In the genomic region with DNA sequence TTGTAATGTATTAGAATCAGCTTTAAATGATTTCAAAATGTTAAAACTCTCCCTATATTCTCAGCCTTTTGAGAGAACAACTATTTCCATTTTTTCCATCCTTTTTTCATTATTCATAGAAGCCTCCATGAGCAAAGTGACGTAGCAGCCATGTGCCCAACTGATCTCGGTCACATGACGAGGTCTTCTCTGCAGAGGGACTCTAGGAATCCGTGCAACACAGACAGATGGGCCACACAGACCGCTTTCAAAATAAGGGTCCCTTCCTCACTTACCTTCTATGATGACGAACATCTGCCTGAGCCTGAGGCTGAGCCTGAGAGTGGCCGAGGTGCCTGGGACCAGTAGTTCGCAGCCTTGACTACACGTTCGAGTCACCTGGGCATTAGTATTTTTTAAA, we compare ENCODE assay signal across 28 cellular contexts.
"Had no signal": no experiment of that assay in that cellular context is flagged by ENCODE, and none has a peak within 500 bp of the region (broad histone marks: within the 10 kb centered on the region; RNA-seq: fewer than 3 reads in every experiment).

No MANE protein-coding gene starts in this region.

- ATAC-seq: mucosa of descending colon; naive thymus-derived CD4-positive, alpha-beta T cell; natural killer cell treated with Interleukin-12 subunit alpha and Interleukin-12 subunit beta and Interleukin-15 and Interleukin-18, amount 100 ng/mL, for 72 hours; sciatic nerve; stimulated activated naive CD8-positive, alpha-beta T cell treated with anti-CD3 and anti-CD28 coated beads, Interleukin-15, Interleukin-2, amounts not matched to agents 100 U/mL and 50 U/mL, for 24 hours had no signal

- H3K36me3 ChIP-seq: left ventricle myocardium inferior, neutrophil, ovary, right atrium auricular region, stomach, thyroid gland, transverse colon, upper lobe of left lung, vagina had no signal

- FAIRE-seq: islet of Langerhans had no signal

- H3K4me3 ChIP-seq: left ventricle myocardium inferior, lung, mucosa of descending colon, ovary, right atrium auricular region, skin epidermis, stomach, testis, thyroid gland, transverse colon, upper lobe of left lung, vagina had no signal

- H3K4me1 ChIP-seq: left ventricle myocardium inferior, right atrium auricular region, stomach, testis, thyroid gland, transverse colon, upper lobe of left lung, vagina had no signal

- H3K27me3 ChIP-seq: ovary, right atrium auricular region, stomach, testis, thyroid gland, transverse colon, upper lobe of left lung, vagina had no signal

- H3K4me3 Mint-ChIP-seq: immature natural killer cell; naive thymus-derived CD4-positive, alpha-beta T cell; natural killer cell treated with Interleukin-12 subunit alpha and Interleukin-12 subunit beta and Interleukin-15 and Interleukin-18, amount 100 ng/mL, for 72 hours; stimulated activated naive B cell treated with anti-CD40 and anti-IgM and Interleukin-4, amounts not matched to agents 10 μg/mL and 1 μg/mL and 100 μg/mL, for 72 hours had no signal

- DNase-seq: immature natural killer cell; left ventricle myocardium inferior; mesendoderm; midbrain; mucosa of descending colon; naive thymus-derived CD4-positive, alpha-beta T cell; occipital lobe; ovary; stimulated activated CD4-positive, alpha-beta T cell treated with anti-CD3 and anti-CD28 coated beads, Interleukin-12 subunit alpha, Interleukin-12 subunit beta, amount 100 ng/mL, for 4 hours; stimulated activated CD4-positive, alpha-beta T cell treated with anti-CD3 and anti-CD28 coated beads, Interleukin-15, amount 100 ng/mL, for 24 hours; stimulated activated CD4-positive, alpha-beta T cell treated with anti-CD3 and anti-CD28 coated beads, Interleukin-2, amount 100 ng/mL, for 24 hours; stimulated activated CD4-positive, alpha-beta T cell treated with anti-CD3 and anti-CD28 coated beads, Interleukin-4, amount 100 ng/mL, for 1 hour; stimulated activated naive B cell treated with anti-CD40 and anti-IgM and Interleukin-4, amounts not matched to agents 10 μg/mL and 1 μg/mL and 100 μg/mL, for 72 hours; stimulated activated naive CD8-positive, alpha-beta T cell treated with anti-CD3 and anti-CD28 coated beads, Interleukin-15, Interleukin-2, amounts not matched to agents 100 U/mL and 50 U/mL, for 24 hours; stomach; testis; thyroid gland; transverse colon; upper lobe of left lung had no signal

- H3K27ac ChIP-seq: left ventricle myocardium inferior, neutrophil, ovary, right atrium auricular region, skin epidermis, stomach, testis, thyroid gland, transverse colon, upper lobe of left lung, vagina had no signal

- H3K36me3 Mint-ChIP-seq: naive thymus-derived CD4-positive, alpha-beta T cell had no signal

- H3K27ac Mint-ChIP-seq: immature natural killer cell; naive thymus-derived CD4-positive, alpha-beta T cell; natural killer cell treated with Interleukin-12 subunit alpha and Interleukin-12 subunit beta and Interleukin-15 and Interleukin-18, amount 100 ng/mL, for 72 hours; progenitor cell of endocrine pancreas; stimulated activated naive B cell treated with anti-CD40 and anti-IgM and Interleukin-4, amounts not matched to agents 10 μg/mL and 1 μg/mL and 100 μg/mL, for 72 hours had no signal

- H3K9me3 ChIP-seq: neutrophil, ovary, right atrium auricular region, testis, thyroid gland, transverse colon, vagina had no signal

- H3K9me3 Mint-ChIP-seq: natural killer cell treated with Interleukin-12 subunit alpha and Interleukin-12 subunit beta and Interleukin-15 and Interleukin-18, amount 100 ng/mL, for 72 hours had no signal

- H3K4me1 Mint-ChIP-seq: immature natural killer cell; stimulated activated naive B cell treated with anti-CD40 and anti-IgM and Interleukin-4, amounts not matched to agents 10 μg/mL and 1 μg/mL and 100 μg/mL, for 72 hours had no signal
